In the genomic region with DNA sequence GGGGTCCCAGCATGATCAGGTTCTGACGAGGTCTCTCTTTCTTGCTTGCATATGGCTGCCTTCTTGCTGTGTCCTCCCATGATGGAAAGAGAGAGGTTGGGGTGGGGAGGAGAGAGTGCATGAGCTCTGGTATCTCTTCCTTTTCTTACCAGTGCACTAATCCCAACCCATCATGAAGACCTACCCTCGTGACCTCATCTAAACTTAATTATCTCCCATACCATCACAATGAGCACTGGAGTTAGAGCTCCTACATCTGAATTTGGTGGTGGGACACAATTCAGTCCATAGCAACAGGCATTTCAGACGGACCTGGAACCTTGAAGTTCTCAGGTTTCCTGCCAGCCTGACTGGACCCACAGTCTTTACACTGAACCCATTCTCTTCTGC, we compare ENCODE assay signal across 29 cellular contexts.
DNase-seq lines count a peak whose midpoint lies in the region; ATAC-seq, FAIRE-seq and TF ChIP-seq lines count a peak whose summit lies in the region.
"Had no signal": no experiment of that assay in that cellular context is flagged by ENCODE, and none has a peak within 500 bp of the region (broad histone marks: within the 10 kb centered on the region; RNA-seq: fewer than 3 reads in every experiment).

No MANE protein-coding gene starts in this region.

- H3K4me3 ChIP-seq in Panc1 (ENCODE audit: low read depth in 2 of 2, low read length in 2 of 2) (no peak overlapping the region), neural cell (ENCODE audit: low read length) (no peak overlapping the region), vagina (no peak overlapping the region), pancreas (no peak overlapping the region), adrenal gland (no peak overlapping the region)
- H3K4me3 ChIP-seq: ascending aorta, right atrium auricular region, SJSA1, suprapubic skin had no signal

- H3K27me3 Mint-ChIP-seq in chondrocyte (ENCODE audit: low read depth), result peaks cover 2% of the 10 kb centered on the region

- no peaks in the 10 kb centered on the region for H3F3A ChIP-seq in neural cell (ENCODE audit: insufficient read depth, low read length, poor library complexity, severe bottlenecking)

- TF ChIP-seq POLR2A in vagina (IDR thresholded peaks at IDR 0.05), result no peak
- no peak for TF ChIP-seq POLR2A in adrenal gland (IDR thresholded peaks at IDR 0.05)

- CTCF ChIA-PET in Panc1 (lab: Charles Lee), result interaction anchor here (0.5 kb wide), 1 partner anchor 11 kb away, joined by 3 read pairs; no protein-coding TSS in a partner anchor

- H3K36me3 Mint-ChIP-seq in chondrocyte (ENCODE audit: low read depth), result peaks cover 2% of the 10 kb centered on the region
- H3K36me3 Mint-ChIP-seq: activated naive CD8-positive, alpha-beta T cell; CD14-positive monocyte; immature natural killer cell; naive B cell; stimulated activated effector memory CD8-positive, alpha-beta T cell treated with anti-CD3 and anti-CD28 coated beads, Interleukin-12 subunit alpha, Interleukin-12 subunit beta, amount 100 ng/mL, for 72 hours had no signal

- no peak overlapping the region for H3K27ac ChIP-seq in Panc1 (ENCODE audit: low read length)
- peak overlapping the region; percentile 47 for H3K27ac ChIP-seq in neural cell (ENCODE audit: low read length)
- H3K27ac ChIP-seq in vagina, result peak overlapping the region; percentile 41
- no peak overlapping the region for H3K27ac ChIP-seq in pancreas
- H3K27ac ChIP-seq in adrenal gland, result no peak overlapping the region
- H3K27ac ChIP-seq: ascending aorta, parathyroid adenoma, right atrium auricular region, SJSA1, suprapubic skin had no signal

- intact Hi-C loops in Panc1 (cut with micrococcal nuclease; ENCODE audit: unreplicated experiment), result no loop called here
- intact Hi-C loops in vagina (cut with DNase I), result no loop called here
- intact Hi-C loops in pancreas (cut with DNase I), result no loop called here
- intact Hi-C loops in adrenal gland (cut with DNase I), result no loop called here

- ATAC-seq in Panc1 (peak; percentile 29; the same call in 1 of the 2 replicates), pancreas (no peak)
- ATAC-seq: stimulated activated effector memory CD8-positive, alpha-beta T cell treated with anti-CD3 and anti-CD28 coated beads, Interleukin-12 subunit alpha, Interleukin-12 subunit beta, amount 100 ng/mL, for 72 hours had no signal

- 0 out of 2 replicates have a peak, but pooled peaks cover 3% of the 10 kb centered on the region for H3K4me1 ChIP-seq in Panc1 (ENCODE audit: control insufficient read depth, insufficient read depth, low read length)
- peaks cover 21% of the 10 kb centered on the region for H3K4me1 ChIP-seq in vagina
- H3K4me1 ChIP-seq in pancreas, result peaks cover 0 to 7% (median 0%) of the 10 kb centered on the region in 3 donors
- peaks cover 0 to 7% of the 10 kb centered on the region in 2 donors for H3K4me1 ChIP-seq in adrenal gland (replicated peaks in 1 of 2)
- H3K4me1 ChIP-seq: ascending aorta, parathyroid adenoma, right atrium auricular region had no signal

- no peak for DNase-seq in Panc1 (ENCODE audit: low read depth, low spot score)
- DNase-seq in chondrocyte (ENCODE audit: low spot score), result no peak
- no peak for DNase-seq in vagina (ENCODE audit: extremely low spot score in 2 of 2)
- DNase-seq in pancreas, result no peak
- DNase-seq in activated naive CD4-positive, alpha-beta T cell (lab: John Stamatoyannopoulos, UW), result no peak
- DNase-seq in adrenal gland, result no peak
- DNase-seq: activated CD4-positive, alpha-beta memory T cell treated with anti-CD3 and anti-CD28 coated beads, Interleukin-2, amount 10 ng/mL, durations not matched to agents 7 days and 5 days; activated CD8-positive, alpha-beta memory T cell treated with anti-CD3 and anti-CD28 coated beads, Interleukin-2, amount 50 U/mL, for 48 hours; dermis blood vessel endothelial cell; hypothalamus; immature natural killer cell; naive B cell; NCI-H187; NCI-H524; stimulated activated CD4-positive, alpha-beta T cell treated with anti-CD3 and anti-CD28 coated beads, Interleukin-12 subunit alpha, Interleukin-12 subunit beta, amount 100 ng/mL, for 4 hours; stimulated activated CD4-positive, alpha-beta T cell treated with anti-CD3 and anti-CD28 coated beads, Interleukin-4, amount 100 ng/mL, for 24 hours had no signal

- no peak for TF ChIP-seq CTCF in Panc1 (IDR thresholded peaks at IDR 0.05)
- no peak for TF ChIP-seq CTCF in chondrocyte (IDR thresholded peaks at IDR 0.05)
- TF ChIP-seq CTCF in neural cell (IDR thresholded peaks at IDR 0.05; ENCODE audit: poor library complexity, severe bottlenecking), result no peak
- TF ChIP-seq CTCF in vagina (IDR thresholded peaks at IDR 0.05), result no peak
- no peak for TF ChIP-seq CTCF in pancreas (IDR thresholded peaks at IDR 0.05)
- TF ChIP-seq CTCF in adrenal gland (IDR thresholded peaks at IDR 0.05), result no peak

- H3K9me3 ChIP-seq in Panc1 (ENCODE audit: control insufficient read depth, insufficient read depth, low read depth, low read length) (no peaks in the 10 kb centered on the region), neural cell (ENCODE audit: low read length) (no peaks in the 10 kb centered on the region), vagina (no peaks in the 10 kb centered on the region), pancreas (no peaks in the 10 kb centered on the region), adrenal gland (replicated peaks in 1 of 3) (no peaks in the 10 kb centered on the region)
- H3K9me3 ChIP-seq: ascending aorta, right atrium auricular region, SJSA1, suprapubic skin had no signal

- in situ Hi-C loops in Panc1 (cut with HindIII; ENCODE audit: low pct_unique_long_range_greater_than_20kb, low sequenced_read_pairs), result no loop called here

- peak overlapping the region; percentile 67 for H3K27ac Mint-ChIP-seq in chondrocyte (ENCODE audit: unreplicated experiment)
- H3K27ac Mint-ChIP-seq: activated CD4-positive, alpha-beta memory T cell treated with anti-CD3 and anti-CD28 coated beads, Interleukin-2, amount 10 ng/mL, durations not matched to agents 7 days and 5 days; activated naive CD8-positive, alpha-beta T cell; activated T-helper 2 cell treated with anti-CD3 and anti-CD28 coated beads, Interferon-gamma antibody, Interleukin-2, Interleukin-4, amounts not matched to agents 10 μg/mL and 5 μg/mL and 100 μg/mL, durations not matched to agents 14 hours and 24 hours and 36 hours; CD14-positive monocyte; immature natural killer cell; naive B cell; stimulated activated effector memory CD8-positive, alpha-beta T cell treated with anti-CD3 and anti-CD28 coated beads, Interleukin-12 subunit alpha, Interleukin-12 subunit beta, amount 100 ng/mL, for 72 hours had no signal

- H3K27me3 ChIP-seq in Panc1 (ENCODE audit: control insufficient read depth, insufficient read depth, low read length) (no peaks in the 10 kb centered on the region), neural cell (ENCODE audit: insufficient read depth, low read depth, low read length) (no peaks in the 10 kb centered on the region), vagina (no peaks in the 10 kb centered on the region), pancreas (no peaks in the 10 kb centered on the region), adrenal gland (no peaks in the 10 kb centered on the region)
- H3K27me3 ChIP-seq: ascending aorta, right atrium auricular region, SJSA1, suprapubic skin had no signal

- H3K36me3 ChIP-seq in Panc1 (ENCODE audit: control insufficient read depth, insufficient read depth, low read length), result no peaks in the 10 kb centered on the region
- no peaks in the 10 kb centered on the region for H3K36me3 ChIP-seq in neural cell (ENCODE audit: insufficient read depth, low read length)
- H3K36me3 ChIP-seq in vagina, result no peaks in the 10 kb centered on the region
- no peaks in the 10 kb centered on the region for H3K36me3 ChIP-seq in pancreas
- H3K36me3 ChIP-seq in adrenal gland (replicated peaks in 1 of 2), result no peaks in the 10 kb centered on the region
- H3K36me3 ChIP-seq: ascending aorta, right atrium auricular region, SJSA1, suprapubic skin had no signal

- no peak overlapping the region for H3K4me3 Mint-ChIP-seq in chondrocyte (ENCODE audit: unreplicated experiment)
- H3K4me3 Mint-ChIP-seq: activated CD4-positive, alpha-beta memory T cell treated with anti-CD3 and anti-CD28 coated beads, Interleukin-2, amount 10 ng/mL, durations not matched to agents 7 days and 5 days; activated naive CD8-positive, alpha-beta T cell; CD14-positive monocyte; central memory CD8-positive, alpha-beta T cell; immature natural killer cell; naive B cell; stimulated activated effector memory CD8-positive, alpha-beta T cell treated with anti-CD3 and anti-CD28 coated beads, Interleukin-12 subunit alpha, Interleukin-12 subunit beta, amount 100 ng/mL, for 72 hours had no signal

- no peaks in the 10 kb centered on the region for H3K9me3 Mint-ChIP-seq in chondrocyte (ENCODE audit: low read depth)
- H3K9me3 Mint-ChIP-seq: activated CD4-positive, alpha-beta memory T cell treated with anti-CD3 and anti-CD28 coated beads, Interleukin-2, amount 10 ng/mL, durations not matched to agents 7 days and 5 days; activated T-helper 2 cell treated with anti-CD3 and anti-CD28 coated beads, Interferon-gamma antibody, Interleukin-2, Interleukin-4, amounts not matched to agents 10 μg/mL and 5 μg/mL and 100 μg/mL, durations not matched to agents 14 hours and 24 hours and 36 hours; CD14-positive monocyte; central memory CD8-positive, alpha-beta T cell; naive B cell; stimulated activated effector memory CD8-positive, alpha-beta T cell treated with anti-CD3 and anti-CD28 coated beads, Interleukin-12 subunit alpha, Interleukin-12 subunit beta, amount 100 ng/mL, for 72 hours had no signal

- no peak overlapping the region for H3K9ac ChIP-seq in neural cell (ENCODE audit: low read length)
- H3K9ac ChIP-seq: parathyroid adenoma had no signal

- no TSS peak for BruUV-seq in Panc1 (replicated peaks; lab: Mats Ljungman, UMichigan)

- POLR2A ChIA-PET in Panc1 (lab: Charles Lee), result no interaction called here

- H3K9me2 ChIP-seq in neural cell (ENCODE audit: insufficient read depth, low read length), result no peaks in the 10 kb centered on the region

- H2AFZ ChIP-seq in neural cell (ENCODE audit: low read depth, low read length), result no peak overlapping the region
- H2AFZ ChIP-seq: parathyroid adenoma had no signal

- H3K4me1 Mint-ChIP-seq in chondrocyte (ENCODE audit: low read depth), result peaks cover 20% of the 10 kb centered on the region
- H3K4me1 Mint-ChIP-seq: central memory CD8-positive, alpha-beta T cell; immature natural killer cell; naive B cell had no signal

- FAIRE-seq in pancreas (lab: Jason Lieb, UNC), result no peak
- FAIRE-seq: GM18507, urothelium cell line had no signal

- H4K20me1 ChIP-seq in neural cell (ENCODE audit: insufficient read depth), result no peaks in the 10 kb centered on the region

- no peak for TF ChIP-seq EP300 in neural cell (conservative IDR thresholded peaks at IDR 0.05; ENCODE audit: poor library complexity, severe bottlenecking)

- H3K79me2 ChIP-seq in neural cell (replicated peaks; ENCODE audit: insufficient read depth, low read length), result no peaks in the 10 kb centered on the region
- H3K79me2 ChIP-seq: parathyroid adenoma had no signal

- H3K4me2 ChIP-seq in neural cell (ENCODE audit: low read length), result no peak overlapping the region

- TF ChIP-seq RAD21 in neural cell (conservative IDR thresholded peaks at IDR 0.05), result no peak

- WGBS in pancreas, 2 donors, result 72 to 91% methylated on average over 3 of the region's 3 CpGs
- 61 to 79% (median 76%) methylated on average over 3 of the region's 3 CpGs for WGBS in adrenal gland, 4 donors

TF ChIP-seq in neural cell, 6 proteins besides CTCF, POLR2A, EP300 and RAD21 (continues in another document):
- TF ChIP-seq TAF1 (IDR thresholded peaks at IDR 0.05; ENCODE audit: low read depth) (no peak), SMC3 (conservative IDR thresholded peaks at IDR 0.05; ENCODE audit: poor library complexity) (no peak)

Comparison
In these comparisons a context has a peak if more than half of its experiments do, and no peak if none do; other contexts are left out.
1. H3K27ac ChIP-seq: peak in neural cell (single experiment) and vagina (single experiment); none in Panc1 (single experiment), pancreas (0 of 4) and adrenal gland (0 of 5).